8 cellular contexts compared by ENCODE assay signal in the genomic region with DNA sequence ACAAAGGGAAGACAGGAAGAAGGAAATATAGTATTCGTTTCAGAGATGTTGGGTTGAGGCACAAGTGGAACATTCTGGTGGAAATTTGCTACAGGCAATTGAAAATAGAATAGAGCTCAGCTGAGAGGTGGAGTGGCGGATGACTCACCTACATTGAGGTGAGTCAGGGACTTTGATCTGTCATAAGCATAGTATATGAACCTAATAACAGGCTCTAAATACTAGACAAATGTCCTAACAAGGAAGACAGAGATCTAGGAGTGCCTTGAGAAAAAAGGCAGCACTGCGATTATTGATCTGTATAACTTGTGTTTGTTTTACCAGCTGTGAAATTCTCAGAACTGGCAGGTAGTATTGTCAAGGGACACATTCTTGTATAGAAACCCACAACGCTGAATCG. TPM values are rescaled to one million over a fixed set of nuclear protein-coding genes. Genes with fewer than 3 reads are reported as not detected.
DNase-seq lines count a peak whose midpoint lies in the region; ATAC-seq, FAIRE-seq and TF ChIP-seq lines count a peak whose summit lies in the region.

No MANE protein-coding gene starts in this region.

- peak overlapping the region; percentile 86 for H3K4me2 ChIP-seq in HepG2 (ENCODE audit: low read depth, low read length)

- H3K9ac ChIP-seq in HepG2 (ENCODE audit: insufficient read depth, low read depth, low read length) = peak overlapping the region; percentile 93

- no peak for TF ChIP-seq POLR2A in HepG2 (IDR thresholded peaks at IDR 0.05; ENCODE audit: insufficient read depth in 1 of 2, low read depth in 2 of 2, low read length in 2 of 2)

- H3K79me2 ChIP-seq in HepG2 (ENCODE audit: insufficient read depth, low read length) = peaks cover 36% of the 10 kb centered on the region

- 18% methylated on average over 5 of the region's 5 CpGs for WGBS in HepG2 (ENCODE audit: low lambda C conversion rate)

- TF ChIP-seq EP300 in HepG2 (IDR thresholded peaks at IDR 0.05; ENCODE audit: low read depth in 2 of 2, low read length in 2 of 2) = no peak
- TF ChIP-seq EP300 in HepG2 (CRISPR knock-in tag; IDR thresholded peaks at IDR 0.05; ENCODE audit: borderline replicate concordance) = no peak

- BruUV-seq in Panc1 (replicated peaks; lab: Mats Ljungman, UMichigan) (no TSS peak), HepG2 (replicated peaks; lab: Mats Ljungman, UMichigan) (no TSS peak)

- no peak overlapping the region for H2AFZ ChIP-seq in HepG2 (ENCODE audit: low read length)

- DNase-seq in Panc1 (ENCODE audit: low read depth, low spot score) = peak; percentile 62
- DNase-seq in astrocyte of the cerebellum (ENCODE audit: low read depth) = no peak
- peak; percentile 60 for DNase-seq in HepG2 (ENCODE audit: low spot score)
- DNase-seq in stimulated activated CD8-positive, alpha-beta memory T cell treated with anti-CD3 and anti-CD28 coated beads, Interleukin-12 subunit alpha, Interleukin-12 subunit beta, amount 100 ng/mL, for 1 hour (ENCODE audit: low read depth) = peak; percentile 23
- DNase-seq in hepatic stellate cell (ENCODE audit: low spot score) = no peak
- DNase-seq in epidermal melanocyte (ENCODE audit: insufficient read length, low spot score) = no peak
- no peak for DNase-seq in NCI-H524 treated with DMSO at 0.1 percent for 48 hours (lab: John Stamatoyannopoulos, UW)

- ATAC-seq in Panc1 (no peak), HepG2 (peak; percentile 13; the same call in 1 of the 3 replicates)

- H3K27ac ChIP-seq in Panc1 (ENCODE audit: low read length) = peak overlapping the region; percentile 88
- peak overlapping the region; percentile 89 for H3K27ac ChIP-seq in HepG2 (ENCODE audit: extremely low read length, insufficient read depth, low read length)

- in situ Hi-C loops in Panc1 (cut with HindIII; ENCODE audit: low pct_unique_long_range_greater_than_20kb, low sequenced_read_pairs) = no loop called here
- in situ Hi-C loops in astrocyte of the cerebellum (cut with HindIII; ENCODE audit: low sequenced_read_pairs) = no loop called here
- in situ Hi-C loops in HepG2 (cut with HindIII; ENCODE audit: extremely low pct_ligation_motif_present, low pct_unique_long_range_greater_than_20kb) = no loop called here

- no peaks in the 10 kb centered on the region; the same call in 1 of the 2 replicates for H3K36me3 ChIP-seq in Panc1 (ENCODE audit: control insufficient read depth, insufficient read depth, low read length)
- no peaks in the 10 kb centered on the region for H3K36me3 ChIP-seq in HepG2 (replicated peaks in 1 of 2; ENCODE audit: control insufficient read depth in 1 of 2, insufficient read depth in 2 of 2, low read length in 2 of 2)

- H3K4me1 ChIP-seq in Panc1 (ENCODE audit: control insufficient read depth, insufficient read depth, low read length) = peaks cover 19% of the 10 kb centered on the region
- H3K4me1 ChIP-seq in HepG2 (ENCODE audit: insufficient read depth, low read length) = peaks cover 47% of the 10 kb centered on the region

- no peaks in the 10 kb centered on the region for H3K27me3 ChIP-seq in Panc1 (ENCODE audit: control insufficient read depth, insufficient read depth, low read length)
- H3K27me3 ChIP-seq in HepG2 (ENCODE audit: control insufficient read depth in 1 of 2, insufficient read depth in 2 of 2, low read length in 2 of 2) = no peaks in the 10 kb centered on the region; a peak in 1 of 5 replicates

- H3K9me3 ChIP-seq in Panc1 (ENCODE audit: control insufficient read depth, insufficient read depth, low read depth, low read length) (no peaks in the 10 kb centered on the region), HepG2 (ENCODE audit: low read length) (no peaks in the 10 kb centered on the region)

- TF ChIP-seq CTCF in GM12875 (IDR thresholded peaks at IDR 0.05; ENCODE audit: borderline replicate concordance, insufficient read depth, low read depth, low read length) = no peak
- no peak for TF ChIP-seq CTCF in Panc1 (IDR thresholded peaks at IDR 0.05)
- no peak for TF ChIP-seq CTCF in astrocyte of the cerebellum (IDR thresholded peaks at IDR 0.05; ENCODE audit: low read depth, low read length, missing control alignments)
- no peak for TF ChIP-seq CTCF in HepG2 (CRISPR knock-in tag; IDR thresholded peaks at IDR 0.05)

- no peak for TF ChIP-seq RAD21 in HepG2 (CRISPR knock-in tag; IDR thresholded peaks at IDR 0.05)

- POLR2A ChIA-PET in Panc1 (lab: Charles Lee) (no interaction called here), HepG2 (lab: Yijun Ruan, JAX) (interaction anchor here (0.7 to 4.8 kb wide), 8 partner anchors 11 to 518 kb away, joined by 3 to 64 read pairs (median 6); a partner anchor contains a TSS)

- peak overlapping the region; percentile 77 for H3K4me3 ChIP-seq in GM12875 (ENCODE audit: low read depth, low read length)
- peak overlapping the region; percentile 94 to 100 for H3K4me3 ChIP-seq in Panc1 (ENCODE audit: low read depth in 2 of 2, low read length in 2 of 2)
- H3K4me3 ChIP-seq in astrocyte of the cerebellum (ENCODE audit: low read depth, low read length) = peak overlapping the region; percentile 80
- peak overlapping the region; percentile 74 to 100 (median 97) for H3K4me3 ChIP-seq in HepG2 (replicated peaks in 1 of 3; ENCODE audit: insufficient read depth in 1 of 3, low read depth in 2 of 3, low read length in 3 of 3)

- CTCF ChIA-PET in Panc1 (lab: Charles Lee) = no interaction called here
- CTCF ChIA-PET in HepG2 (lab: Yijun Ruan, JAX; ENCODE audit: low intra/inter-chr PET ratio, low total read pairs) = no interaction called here

- peaks cover 21% of the 10 kb centered on the region for H4K20me1 ChIP-seq in HepG2 (ENCODE audit: insufficient read depth, low read length)

- intact Hi-C loops in Panc1 (cut with micrococcal nuclease; ENCODE audit: unreplicated experiment) (no loop called here), HepG2 (cut with micrococcal nuclease; ENCODE audit: unreplicated experiment) (no loop called here)

- no peak for FAIRE-seq in HepG2 (lab: Jason Lieb, UNC)

TF ChIP-seq in HepG2, 621 proteins besides CTCF, POLR2A, EP300 and RAD21 (continues in another document):
- TF ChIP-seq ZNF343 (CRISPR knock-in tag; IDR thresholded peaks at IDR 0.05) = no peak
- TF ChIP-seq CREM (IDR thresholded peaks at IDR 0.05) = no peak
- TF ChIP-seq CREM (CRISPR knock-in tag; IDR thresholded peaks at IDR 0.05) = no peak
- no peak for TF ChIP-seq ZNF207 (IDR thresholded peaks at IDR 0.05; ENCODE audit: borderline replicate concordance)
- 0 out of 2 replicates have a peak, but pooled peaks have one; percentile 41 for TF ChIP-seq FOSL1 (CRISPR knock-in tag; IDR thresholded peaks at IDR 0.05; ENCODE audit: borderline replicate concordance)
- TF ChIP-seq ZMAT3 (CRISPR knock-in tag; conservative IDR thresholded peaks at IDR 0.05) = no peak

RNA-seq across cellular contexts. Expression of a gene that starts 0.9 kb away (rescaled TPM):
- total RNA-seq in Panc1 (2021; ENCODE audit: unreplicated experiment) = 54.3 TPM
- 15.1 TPM for polyA plus RNA-seq in Panc1 (2012; ENCODE audit: insufficient read length)
- 55.0 and 55.5 TPM in 2 replicates for total RNA-seq in HepG2 (2016; rRNA removed; fragmentation: Illumina TruSeq; extraction: Trizol)
- 9.5 and 10.7 TPM in 2 replicates for total RNA-seq in HepG2 (2016; cell fraction: cytosol; rRNA removed; fragmentation: Illumina TruSeq; extraction: Trizol; ENCODE audit: low read depth)
- total RNA-seq in HepG2 (2016; cell fraction: insoluble cytoplasmic fraction; rRNA removed; fragmentation: Illumina TruSeq; extraction: Trizol) = 56.9 and 60.9 TPM in 2 replicates
- 23.2 and 23.9 TPM in 2 replicates for total RNA-seq in HepG2 (2016; cell fraction: membrane; rRNA removed; fragmentation: Illumina TruSeq; extraction: Trizol)
- 81.6 and 82.4 TPM in 2 replicates for total RNA-seq in HepG2 (2016; cell fraction: nucleus; rRNA removed; fragmentation: Illumina TruSeq; extraction: Trizol)
- polyA plus RNA-seq in HepG2 (2011; rRNA removed) = 45.9 and 50.9 TPM in 2 replicates
- 18.4 and 29.0 TPM in 2 replicates for polyA plus RNA-seq in HepG2 (2011; cell fraction: cytosol; rRNA removed)
- polyA plus RNA-seq in HepG2 (2011; cell fraction: nucleus; rRNA removed) = 34.1 and 35.0 TPM in 2 replicates
- polyA plus RNA-seq in HepG2 (2012) = 40.2 and 62.6 TPM in 2 replicates
- polyA plus RNA-seq in HepG2 (2016; cell fraction: cytosol; fragmentation: Illumina TruSeq; extraction: Trizol; ENCODE audit: low read depth) = 5.7 and 6.2 TPM in 2 replicates
- 46.7 and 52.1 TPM in 2 replicates for polyA plus RNA-seq in HepG2 (2016; cell fraction: insoluble cytoplasmic fraction; fragmentation: Illumina TruSeq; extraction: Trizol; ENCODE audit: low read depth)
- 11.7 and 12.5 TPM in 2 replicates for polyA plus RNA-seq in HepG2 (2016; cell fraction: membrane; fragmentation: Illumina TruSeq; extraction: Trizol; ENCODE audit: low read depth)
- 75.5 and 78.6 TPM in 2 replicates for polyA plus RNA-seq in HepG2 (2016; cell fraction: nucleus; fragmentation: Illumina TruSeq; extraction: Trizol; ENCODE audit: insufficient read depth, low read depth)
- 25.6 and 26.3 TPM in 2 replicates for polyA minus RNA-seq in HepG2 (2011; rRNA and poly(A)+ RNA removed; ENCODE audit: low replicate concordance)
- 18.1 and 20.8 TPM in 2 replicates for polyA minus RNA-seq in HepG2 (2011; cell fraction: cytosol; rRNA and poly(A)+ RNA removed)
- polyA minus RNA-seq in HepG2 (2011; cell fraction: nucleus; rRNA and poly(A)+ RNA removed) = 140 and 146 TPM in 2 replicates

RNA-seq across cellular contexts. Expression of a gene that starts 31.4 kb away (rescaled TPM):
- total RNA-seq in Panc1 (2021; ENCODE audit: unreplicated experiment) (2.3 TPM), HepG2 (2016; rRNA removed; fragmentation: Illumina TruSeq; extraction: Trizol) (0.62 and 1.2 TPM in 2 replicates)
- polyA plus RNA-seq in Panc1 (2012; ENCODE audit: insufficient read length) = 0.63 TPM
- 0.10 and 0.26 TPM in 2 replicates for total RNA-seq in HepG2 (2016; cell fraction: cytosol; rRNA removed; fragmentation: Illumina TruSeq; extraction: Trizol; ENCODE audit: low read depth)
- total RNA-seq in HepG2 (2016; cell fraction: insoluble cytoplasmic fraction; rRNA removed; fragmentation: Illumina TruSeq; extraction: Trizol) = 0.49 and 1.2 TPM in 2 replicates
- total RNA-seq in HepG2 (2016; cell fraction: membrane; rRNA removed; fragmentation: Illumina TruSeq; extraction: Trizol) = 0.28 and 0.83 TPM in 2 replicates
- 2.8 and 3.6 TPM in 2 replicates for total RNA-seq in HepG2 (2016; cell fraction: nucleus; rRNA removed; fragmentation: Illumina TruSeq; extraction: Trizol)
- 1.3 and 1.4 TPM in 2 replicates for polyA plus RNA-seq in HepG2 (2011; rRNA removed)
- polyA plus RNA-seq in HepG2 (2011; cell fraction: cytosol; rRNA removed) = 0.09 and 0.18 TPM in 2 replicates
- 2.3 and 3.4 TPM in 2 replicates for polyA plus RNA-seq in HepG2 (2011; cell fraction: nucleus; rRNA removed)
- 0.97 and 2.1 TPM in 2 replicates for polyA plus RNA-seq in HepG2 (2012)
- 0.11 and 0.19 TPM in 2 replicates for polyA plus RNA-seq in HepG2 (2016; cell fraction: cytosol; fragmentation: Illumina TruSeq; extraction: Trizol; ENCODE audit: low read depth)
- 0.66 and 1.6 TPM in 2 replicates for polyA plus RNA-seq in HepG2 (2016; cell fraction: insoluble cytoplasmic fraction; fragmentation: Illumina TruSeq; extraction: Trizol; ENCODE audit: low read depth)
- 0.25 and 0.36 TPM in 2 replicates for polyA plus RNA-seq in HepG2 (2016; cell fraction: membrane; fragmentation: Illumina TruSeq; extraction: Trizol; ENCODE audit: low read depth)
- polyA plus RNA-seq in HepG2 (2016; cell fraction: nucleus; fragmentation: Illumina TruSeq; extraction: Trizol; ENCODE audit: insufficient read depth, low read depth) = 10.1 and 12.3 TPM in 2 replicates
- polyA minus RNA-seq in HepG2 (2011; rRNA and poly(A)+ RNA removed; ENCODE audit: low replicate concordance) = 0.49 TPM in 1 of 2 replicates, not detected in the other
- not detected in 2 replicates for polyA minus RNA-seq in HepG2 (2011; cell fraction: cytosol; rRNA and poly(A)+ RNA removed)
- polyA minus RNA-seq in HepG2 (2011; cell fraction: nucleus; rRNA and poly(A)+ RNA removed) = 5.8 and 6.1 TPM in 2 replicates

Comparison
In these comparisons a context has a peak if more than half of its experiments do, and no peak if none do; other contexts are left out.
1. DNase-seq: peak in Panc1 (single experiment), HepG2 (single experiment) and stimulated activated CD8-positive, alpha-beta memory T cell treated with anti-CD3 and anti-CD28 coated beads, Interleukin-12 subunit alpha, Interleukin-12 subunit beta, amount 100 ng/mL, for 1 hour (single experiment); none in astrocyte of the cerebellum (single experiment), hepatic stellate cell (single experiment), epidermal melanocyte (single experiment) and NCI-H524 treated with DMSO at 0.1 percent for 48 hours (single experiment).
2. Peak in every context shown above with its lines, with median percentiles within 50 percentile points of each other: H3K4me3 ChIP-seq.